Comparison of ENCODE assay signal across 22 cellular contexts in genomic region chr9:104686081-104686480, GRCh38. TPM values are rescaled to one million over a fixed set of nuclear protein-coding genes. Genes with fewer than 3 reads are reported as not detected.
DNase-seq lines count a peak whose midpoint lies in the region; ATAC-seq, FAIRE-seq and TF ChIP-seq lines count a peak whose summit lies in the region.
"Had no signal": no experiment of that assay in that cellular context is flagged by ENCODE, and none has a peak within 500 bp of the region (broad histone marks: within the 10 kb centered on the region; RNA-seq: fewer than 3 reads in every experiment).

No MANE protein-coding gene starts in this region.

- POLR2A ChIA-PET in GM12878 (lab: Charles Lee) = no interaction called here

- no peak for TF ChIP-seq RAD21 in GM12878 (IDR thresholded peaks at IDR 0.05; ENCODE audit: insufficient read depth, low read depth, low read length)

- no peak overlapping the region for H3K9ac ChIP-seq in GM23248
- no peak overlapping the region for H3K9ac ChIP-seq in GM12878 (ENCODE audit: control insufficient read depth, insufficient read depth, low read length)

- H4K20me1 ChIP-seq in GM23248 (ENCODE audit: insufficient read depth) (no peaks in the 10 kb centered on the region), GM12878 (ENCODE audit: control insufficient read depth, insufficient read depth) (no peaks in the 10 kb centered on the region)

- H3K27me3 ChIP-seq in GM23248 (replicated peaks; ENCODE audit: insufficient read depth) = no peaks in the 10 kb centered on the region
- no peaks in the 10 kb centered on the region for H3K27me3 ChIP-seq in GM12878 (replicated peaks in 1 of 2; ENCODE audit: control insufficient read depth in 2 of 2, insufficient read depth in 2 of 2, low read length in 1 of 2)
- no peaks in the 10 kb centered on the region for H3K27me3 ChIP-seq in gastroesophageal sphincter
- H3K27me3 ChIP-seq: MG63 had no signal

- CTCF ChIA-PET in GM12878 (lab: Yijun Ruan, JAX) = interaction anchor here (2.0 kb wide), 1 partner anchor 60 kb away, joined by 5 read pairs; no protein-coding TSS in a partner anchor

- H3K4me1 ChIP-seq in GM23248 (ENCODE audit: insufficient read depth) = no peaks in the 10 kb centered on the region
- H3K4me1 ChIP-seq in GM12878 (ENCODE audit: control insufficient read depth, insufficient read depth, low read length) = no peaks in the 10 kb centered on the region
- H3K4me1 ChIP-seq in gastroesophageal sphincter = no peaks in the 10 kb centered on the region
- H3K4me1 ChIP-seq: A549, Caco-2 had no signal

- TF ChIP-seq CTCF in GM12878 (IDR thresholded peaks at IDR 0.05 in 2 of 3, conservative IDR thresholded peaks at IDR 0.05 in 1 of 3; ENCODE audit: control insufficient read depth in 2 of 3, extremely low read depth in 1 of 3, insufficient read depth in 1 of 3, low read depth in 3 of 3, low read length in 3 of 3) (no peak), gastroesophageal sphincter (IDR thresholded peaks at IDR 0.05) (no peak)

- FAIRE-seq in GM18507 (lab: Jason Lieb, UNC) (peak; percentile 41), GM12878 (lab: Jason Lieb, UNC) (no peak)
- FAIRE-seq: A549, GM12891 had no signal

- no peaks in the 10 kb centered on the region for H3K36me3 ChIP-seq in GM23248 (ENCODE audit: low read depth)
- H3K36me3 ChIP-seq in GM12878 (ENCODE audit: control insufficient read depth in 2 of 2, insufficient read depth in 2 of 2, low read length in 1 of 2) = no peaks in the 10 kb centered on the region
- no peaks in the 10 kb centered on the region for H3K36me3 ChIP-seq in gastroesophageal sphincter
- H3K36me3 ChIP-seq: MG63 had no signal

- WGBS in GM23248 (ENCODE audit: low coverage in 1 of 2, low lambda C conversion rate in 2 of 2, missing lambda C conversion rate in 2 of 2), 2 experiments = 37 to 47% methylated on average over 2 of the region's 2 CpGs
- WGBS in GM12878 (ENCODE audit: insufficient coverage, insufficient replicate concordance, low lambda C conversion rate, missing lambda C conversion rate) = 48% methylated on average over 2 of the region's 2 CpGs
- WGBS in gastroesophageal sphincter (ENCODE audit: low coverage in 1 of 2), 2 donors = 38 to 83% methylated on average over 1 to 2 of the region's 2 CpGs

- H3K9me3 ChIP-seq in GM23248 (ENCODE audit: low read depth) = no peaks in the 10 kb centered on the region
- H3K9me3 ChIP-seq in GM12878 (replicated peaks; ENCODE audit: control insufficient read depth, insufficient read depth, low read length) = no peaks in the 10 kb centered on the region
- H3K9me3 ChIP-seq in gastroesophageal sphincter = no peaks in the 10 kb centered on the region
- H3K9me3 ChIP-seq: A549, Caco-2, MG63 had no signal

- RAD21 ChIA-PET in GM12878 (lab: Charles Lee; ENCODE audit: unreplicated experiment) = no interaction called here

- SMC1A ChIA-PET in GM12878 (lab: Charles Lee; ENCODE audit: uncharacterized antibody, unreplicated experiment) = no interaction called here

- DNase-seq in GM18507 (ENCODE audit: extremely low spot score, insufficient read length, low read depth) (no peak), GM23248 (peak; percentile 3), GM12878 (ENCODE audit: low read depth, low spot score) (no peak), erythroblast (lab: John Stamatoyannopoulos, UW) (no peak)
- DNase-seq: Caco-2, KG1, MG63, NCI-H1105, NCI-H187 treated with DMSO at 0.1 percent for 48 hours, NCI-H446, T-helper 17 cell had no signal

- H3K4me2 ChIP-seq in GM23248 (ENCODE audit: unreplicated experiment) (no peak overlapping the region), GM12878 (ENCODE audit: control insufficient read depth, insufficient read depth) (no peak overlapping the region)
- H3K4me2 ChIP-seq: A549 had no signal

- no TSS peak for BruUV-seq in GM12878 (replicated peaks; lab: Mats Ljungman, UMichigan)

- H2AFZ ChIP-seq in GM23248 = 0 out of 2 replicates have a peak overlapping the region, but pooled peaks have one; percentile 1
- no peak overlapping the region for H2AFZ ChIP-seq in GM12878 (ENCODE audit: control insufficient read depth, low read depth, low read length)

- TF ChIP-seq POLR2A in GM12878 (IDR thresholded peaks at IDR 0.05; ENCODE audit: low read depth, low read length) (no peak), erythroblast (IDR thresholded peaks at IDR 0.05; ENCODE audit: low read length) (no peak), gastroesophageal sphincter (IDR thresholded peaks at IDR 0.05) (no peak)

- H3K9me2 ChIP-seq in GM23248 (ENCODE audit: insufficient read depth) = no peaks in the 10 kb centered on the region

- H3F3A ChIP-seq in GM23248 (ENCODE audit: insufficient read depth) = no peaks in the 10 kb centered on the region

- H3K27ac ChIP-seq in GM23248 (no peak overlapping the region), GM12878 (ENCODE audit: control insufficient read depth, insufficient read depth) (no peak overlapping the region), gastroesophageal sphincter (no peak overlapping the region)
- H3K27ac ChIP-seq: A549, C4-2B, SK-N-MC had no signal

- peak; percentile 38 for ATAC-seq in HG03342 (IDR thresholded peaks at IDR 0.05; ENCODE audit: unreplicated experiment)
- peak; percentile 43; the same call in 2 of the 3 replicates for ATAC-seq in GM12878
- no peak for ATAC-seq in GM21529 (IDR thresholded peaks at IDR 0.05; ENCODE audit: unreplicated experiment)
- no peak for ATAC-seq in HG02678 (IDR thresholded peaks at IDR 0.05; ENCODE audit: unreplicated experiment)
- no peak for ATAC-seq in gastroesophageal sphincter
- ATAC-seq: A549, HCT116, Panc1, Right ventricle myocardium inferior, T-helper 17 cell had no signal

- H3K4me3 ChIP-seq in GM23248 = no peak overlapping the region
- no peak overlapping the region for H3K4me3 ChIP-seq in GM12878
- H3K4me3 ChIP-seq in gastroesophageal sphincter = no peak overlapping the region
- H3K4me3 ChIP-seq: A549, MG63, SK-N-MC had no signal

- TF ChIP-seq EP300 in GM12878 (IDR thresholded peaks at IDR 0.05; ENCODE audit: borderline replicate concordance in 1 of 2, control insufficient read depth in 1 of 2, low read depth in 2 of 2, low read length in 2 of 2) (no peak), gastroesophageal sphincter (IDR thresholded peaks at IDR 0.05) (no peak)

- H3K79me2 ChIP-seq in GM23248 (ENCODE audit: insufficient read depth) (no peaks in the 10 kb centered on the region), GM12878 (ENCODE audit: control insufficient read depth, insufficient read depth, low read length) (no peaks in the 10 kb centered on the region)

- in situ Hi-C loops in GM23248 (cut with MboI) (no loop called here), GM12878 (cut with MboI) (no loop called here)

- intact Hi-C loops in GM12878 (cut with micrococcal nuclease; ENCODE audit: unreplicated experiment) = no loop called here

TF ChIP-seq in GM12878, 131 proteins besides CTCF, POLR2A, EP300 and RAD21 (continues in another document):
- TF ChIP-seq WRNIP1 (IDR thresholded peaks at IDR 0.05; ENCODE audit: borderline replicate concordance, low read depth, low read length) = no peak
- TF ChIP-seq, protein P1, sequence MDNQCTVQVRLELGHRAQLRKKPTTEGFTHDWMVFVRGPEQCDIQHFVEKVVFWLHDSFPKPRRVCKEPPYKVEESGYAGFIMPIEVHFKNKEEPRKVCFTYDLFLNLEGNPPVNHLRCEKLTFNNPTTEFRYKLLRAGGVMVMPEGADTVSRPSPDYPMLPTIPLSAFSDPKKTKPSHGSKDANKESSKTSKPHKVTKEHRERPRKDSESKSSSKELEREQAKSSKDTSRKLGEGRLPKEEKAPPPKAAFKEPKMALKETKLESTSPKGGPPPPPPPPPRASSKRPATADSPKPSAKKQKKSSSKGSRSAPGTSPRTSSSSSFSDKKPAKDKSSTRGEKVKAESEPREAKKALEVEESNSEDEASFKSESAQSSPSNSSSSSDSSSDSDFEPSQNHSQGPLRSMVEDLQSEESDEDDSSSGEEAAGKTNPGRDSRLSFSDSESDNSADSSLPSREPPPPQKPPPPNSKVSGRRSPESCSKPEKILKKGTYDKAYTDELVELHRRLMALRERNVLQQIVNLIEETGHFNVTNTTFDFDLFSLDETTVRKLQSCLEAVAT (IDR thresholded peaks at IDR 0.05) = no peak
- no peak for TF ChIP-seq TCF7 (IDR thresholded peaks at IDR 0.05; ENCODE audit: borderline replicate concordance)
- TF ChIP-seq RAD51 (IDR thresholded peaks at IDR 0.05) = no peak
- no peak for TF ChIP-seq STAT1 (conservative IDR thresholded peaks at IDR 0.05)

RNA-seq across cellular contexts. Expression of gene OR13D1, which starts 8.2 kb away (rescaled TPM):
- not detected in 2 replicates for total RNA-seq in GM23248 (2014; rRNA removed; shearing (Covaris generic))
- polyA plus RNA-seq in GM23248 (2016; fragmentation: Nextera tagmentation; extraction: Ambion mirVana) (not detected in 2 replicates), GM12878 (2011; rRNA removed) (not detected in 2 replicates), GM12878 (2014; fragmentation: Illumina TruSeq; extraction: Trizol) (not detected in 2 replicates), GM12878 (2014; fragmentation: Nextera tagmentation; extraction: Ambion mirVana) (not detected), GM12878 (2014; rRNA removed) (not detected in 2 replicates), GM12878 (2016; fragmentation: Nextera tagmentation; extraction: Ambion mirVana) (not detected)
- total RNA-seq in GM12878 (2013; cell fraction: nucleolus; rRNA removed) = not detected in 2 replicates
- total RNA-seq in GM12878 (2014; rRNA removed) (not detected in 2 replicates), GM12878 (2014; rRNA removed; fragmentation: Illumina TruSeq; extraction: Trizol) (not detected in 2 replicates), GM12878 (2021) (not detected in 2 replicates), gastroesophageal sphincter (not detected)
- not detected for polyA plus RNA-seq in GM12878 (2011; ENCODE audit: low read depth)
- not detected in 2 replicates for polyA plus RNA-seq in GM12878 (2011; cell fraction: cytosol; rRNA removed)
- not detected in 2 replicates for polyA plus RNA-seq in GM12878 (2011; cell fraction: nucleus; rRNA removed)
- not detected in 2 replicates for polyA plus RNA-seq in GM12878 (2012)
- not detected in 2 replicates for polyA minus RNA-seq in GM12878 (2011; rRNA and poly(A)+ RNA removed)
- polyA minus RNA-seq in GM12878 (2011; cell fraction: cytosol; rRNA and poly(A)+ RNA removed) = not detected in 2 replicates
- not detected in 2 replicates for polyA minus RNA-seq in GM12878 (2011; cell fraction: nucleus; rRNA and poly(A)+ RNA removed)
- total RNA-seq: Caco-2, Right ventricle myocardium inferior, T-helper 17 cell had no signal
- polyA plus RNA-seq: A549 had no signal

Comparison
In these comparisons a context has a peak if more than half of its experiments do, and no peak if none do; other contexts are left out.
1. ATAC-seq: peak in HG03342 (single experiment) and GM12878 (single experiment); none in GM21529 (single experiment), HG02678 (single experiment) and gastroesophageal sphincter (single experiment).